In the genomic region with DNA sequence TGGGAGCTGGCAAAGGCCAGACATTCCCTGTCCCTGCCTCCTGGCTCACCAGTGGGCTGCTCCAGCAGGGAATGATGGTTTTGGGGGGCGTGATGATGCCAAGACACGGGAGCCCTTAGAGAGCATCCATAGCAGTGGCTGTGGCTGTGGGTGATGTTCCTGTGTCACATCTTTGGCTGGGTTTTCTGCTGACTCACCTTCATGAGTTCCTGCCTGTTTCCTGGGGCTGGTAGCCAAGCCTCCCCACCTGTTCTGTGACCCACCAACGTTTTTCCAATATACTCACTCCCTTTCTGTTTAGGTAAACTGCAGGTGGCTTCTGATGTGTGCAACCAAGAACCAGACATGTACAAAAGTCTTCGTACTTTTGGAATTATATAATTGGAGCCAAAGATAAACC, we compare ENCODE assay signal across 1 cellular context.
TF ChIP-seq lines count a peak whose summit lies in the region.

No MANE protein-coding gene starts in this region.

TF ChIP-seq in H1, 55 proteins besides CTCF, POLR2A, EP300 and RAD21:
- TF ChIP-seq NRF1 (IDR thresholded peaks at IDR 0.05; ENCODE audit: low read depth, low read length) (no peak), NANOG (IDR thresholded peaks at IDR 0.05; ENCODE audit: insufficient read depth, low read depth, low read length, poor library complexity, severe bottlenecking) (no peak), KDM5A (IDR thresholded peaks at IDR 0.05; ENCODE audit: low read length) (no peak), TBP (IDR thresholded peaks at IDR 0.05; ENCODE audit: low read depth, low read length) (no peak), SAP30 (IDR thresholded peaks at IDR 0.05; ENCODE audit: insufficient read depth, insufficient replicate concordance, low read length) (no peak), EGR1 (IDR thresholded peaks at IDR 0.05; ENCODE audit: borderline replicate concordance, low read depth, low read length) (no peak), SP4 (IDR thresholded peaks at IDR 0.05; ENCODE audit: low read length) (no peak), RFX5 (IDR thresholded peaks at IDR 0.05; ENCODE audit: borderline replicate concordance, low read depth, low read length) (no peak), PHF8 (conservative IDR thresholded peaks at IDR 0.05; ENCODE audit: low read depth, low read length) (no peak), ASH2L (IDR thresholded peaks at IDR 0.05; ENCODE audit: low read length) (no peak)
- TF ChIP-seq, protein P1, sequence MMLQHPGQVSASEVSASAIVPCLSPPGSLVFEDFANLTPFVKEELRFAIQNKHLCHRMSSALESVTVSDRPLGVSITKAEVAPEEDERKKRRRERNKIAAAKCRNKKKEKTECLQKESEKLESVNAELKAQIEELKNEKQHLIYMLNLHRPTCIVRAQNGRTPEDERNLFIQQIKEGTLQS (IDR thresholded peaks at IDR 0.05; ENCODE audit: insufficient read depth, low read depth, low read length) = no peak
- TF ChIP-seq, protein P2, sequence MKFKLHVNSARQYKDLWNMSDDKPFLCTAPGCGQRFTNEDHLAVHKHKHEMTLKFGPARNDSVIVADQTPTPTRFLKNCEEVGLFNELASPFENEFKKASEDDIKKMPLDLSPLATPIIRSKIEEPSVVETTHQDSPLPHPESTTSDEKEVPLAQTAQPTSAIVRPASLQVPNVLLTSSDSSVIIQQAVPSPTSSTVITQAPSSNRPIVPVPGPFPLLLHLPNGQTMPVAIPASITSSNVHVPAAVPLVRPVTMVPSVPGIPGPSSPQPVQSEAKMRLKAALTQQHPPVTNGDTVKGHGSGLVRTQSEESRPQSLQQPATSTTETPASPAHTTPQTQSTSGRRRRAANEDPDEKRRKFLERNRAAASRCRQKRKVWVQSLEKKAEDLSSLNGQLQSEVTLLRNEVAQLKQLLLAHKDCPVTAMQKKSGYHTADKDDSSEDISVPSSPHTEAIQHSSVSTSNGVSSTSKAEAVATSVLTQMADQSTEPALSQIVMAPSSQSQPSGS (IDR thresholded peaks at IDR 0.05; ENCODE audit: low read length) = no peak
